20 cellular contexts compared by ENCODE assay signal in the genomic region with DNA sequence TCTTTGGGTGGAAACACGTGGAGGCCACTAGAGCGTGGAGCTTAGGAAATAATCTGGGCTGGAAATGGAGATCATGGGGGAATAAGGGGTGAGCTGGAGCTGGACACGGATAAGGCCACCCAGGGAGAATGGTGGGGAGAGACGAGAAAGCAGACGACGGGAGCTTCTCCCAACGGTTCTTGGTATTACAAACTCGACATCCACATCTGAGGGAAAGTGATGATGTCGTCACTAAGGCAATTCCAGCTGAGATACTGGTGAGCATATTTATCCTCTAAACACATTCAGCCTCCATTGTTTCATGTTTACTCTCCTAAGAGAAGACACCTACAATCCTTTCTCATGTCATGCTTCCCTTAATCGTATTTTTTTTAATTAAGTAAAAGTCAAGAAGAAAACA. TPM values are rescaled to one million over a fixed set of nuclear protein-coding genes. Genes with fewer than 3 reads are reported as not detected.
A peak's percentile ranks its signal among the peaks of the same experiment; 100 is the strongest.
DNase-seq lines count a peak whose midpoint lies in the region; ATAC-seq, FAIRE-seq and TF ChIP-seq lines count a peak whose summit lies in the region.
"Had no signal": no experiment of that assay in that cellular context is flagged by ENCODE, and none has a peak within 500 bp of the region (broad histone marks: within the 10 kb centered on the region; RNA-seq: fewer than 3 reads in every experiment).

No MANE protein-coding gene starts in this region.

- POLR2A ChIA-PET in A549 (lab: Yijun Ruan, JAX), result no interaction called here
- POLR2A ChIA-PET in naive thymus-derived CD8-positive, alpha-beta T cell (lab: Charles Lee), result interaction anchor here (1.1 kb wide), 1 partner anchor 9 kb away, joined by 4 read pairs; no protein-coding TSS in a partner anchor

- TF ChIP-seq POLR2A in A549 (IDR thresholded peaks at IDR 0.05; ENCODE audit: low read length), result no peak

- no peak for TF ChIP-seq RAD21 in A549 (conservative IDR thresholded peaks at IDR 0.05 in 1 of 2, IDR thresholded peaks at IDR 0.05 in 1 of 2)

- CTCF ChIA-PET in A549 (lab: Yijun Ruan, JAX), result interaction anchor here (1.1 kb wide), 1 partner anchor 16 kb away, joined by 7 read pairs; no protein-coding TSS in a partner anchor

- peaks cover 4% of the 10 kb centered on the region for H3K27me3 Mint-ChIP-seq in CD4-positive, CD25-positive, alpha-beta regulatory T cell
- H3K27me3 Mint-ChIP-seq in activated T-helper 17 cell treated with anti-CD3 and anti-CD28 coated beads, Interleukin-2, amount 50 U/mL, for 72 hours, result no peaks in the 10 kb centered on the region
- H3K27me3 Mint-ChIP-seq in naive thymus-derived CD8-positive, alpha-beta T cell, result peaks cover 0 to 8% (median 2%) of the 10 kb centered on the region in 5 donors

- H3K36me3 Mint-ChIP-seq in CD4-positive, CD25-positive, alpha-beta regulatory T cell, result peaks cover 5% of the 10 kb centered on the region
- H3K36me3 Mint-ChIP-seq in activated T-helper 17 cell treated with anti-CD3 and anti-CD28 coated beads, Interleukin-2, amount 50 U/mL, for 72 hours (ENCODE audit: low read depth), result no peaks in the 10 kb centered on the region
- peaks cover 0 to 7% (median 0%) of the 10 kb centered on the region in 3 donors for H3K36me3 Mint-ChIP-seq in naive thymus-derived CD8-positive, alpha-beta T cell

- no peak overlapping the region for H3K4me2 ChIP-seq in A549

- no peak for DNase-seq in A549 (ENCODE audit: low read depth in 1 of 2, low spot score in 1 of 2)
- DNase-seq in CD4-positive, CD25-positive, alpha-beta regulatory T cell, result no peak
- no peak for DNase-seq in naive thymus-derived CD8-positive, alpha-beta T cell
- no peak for DNase-seq in EL
- no peak for DNase-seq in NCI-H2029 (lab: John Stamatoyannopoulos, UW)
- DNase-seq: ACHN, COR-L47, GDM1, Kasumi-1, MG63, NCI-H1048, NCI-H1436, NCI-H1930, NCI-H2171, PC-3, SIG-M5 had no signal

- H3K9me3 ChIP-seq in A549, result no peaks in the 10 kb centered on the region
- H3K9me3 ChIP-seq in CD4-positive, CD25-positive, alpha-beta regulatory T cell (ENCODE audit: control insufficient read depth in 2 of 2, low read length in 2 of 2), result no peaks in the 10 kb centered on the region
- H3K9me3 ChIP-seq: MG63 had no signal

- no peak for FAIRE-seq in A549 (lab: Jason Lieb, UNC)

- H3K27ac ChIP-seq in A549, result no peak overlapping the region
- H3K27ac ChIP-seq in CD4-positive, CD25-positive, alpha-beta regulatory T cell (ENCODE audit: insufficient read depth, low read length, poor library complexity, severe bottlenecking), result no peak overlapping the region
- H3K27ac ChIP-seq: RWPE1 had no signal

- H3K27me3 ChIP-seq in CD4-positive, CD25-positive, alpha-beta regulatory T cell (ENCODE audit: control insufficient read depth, insufficient read depth, low read length), result no peaks in the 10 kb centered on the region
- H3K27me3 ChIP-seq: MG63 had no signal

- H3K4me3 ChIP-seq in A549, result no peak overlapping the region
- no peak overlapping the region for H3K4me3 ChIP-seq in CD4-positive, CD25-positive, alpha-beta regulatory T cell (ENCODE audit: low read depth, low read length)
- H3K4me3 ChIP-seq: MG63 had no signal

- peaks cover 0 to 8% (median 0%) of the 10 kb centered on the region in 7 donors for H3K9me3 Mint-ChIP-seq in CD4-positive, CD25-positive, alpha-beta regulatory T cell
- no peaks in the 10 kb centered on the region for H3K9me3 Mint-ChIP-seq in activated T-helper 17 cell treated with anti-CD3 and anti-CD28 coated beads, Interleukin-2, amount 50 U/mL, for 72 hours
- peaks cover 0 to 17% (median 3%) of the 10 kb centered on the region in 9 donors for H3K9me3 Mint-ChIP-seq in naive thymus-derived CD8-positive, alpha-beta T cell

- WGBS in A549 (ENCODE audit: missing lambda C conversion rate), result 92% methylated on average over 10 of the region's 10 CpGs

- peaks cover 27% of the 10 kb centered on the region for H3K4me1 ChIP-seq in A549
- H3K4me1 ChIP-seq in CD4-positive, CD25-positive, alpha-beta regulatory T cell (ENCODE audit: control insufficient read depth, insufficient read depth, low read length, poor library complexity, severe bottlenecking), result peaks cover 19% of the 10 kb centered on the region

- peaks cover 8 to 34% (median 17%) of the 10 kb centered on the region in 4 donors for H3K4me1 Mint-ChIP-seq in CD4-positive, CD25-positive, alpha-beta regulatory T cell
- H3K4me1 Mint-ChIP-seq in activated T-helper 17 cell treated with anti-CD3 and anti-CD28 coated beads, Interleukin-2, amount 50 U/mL, for 72 hours, result peaks cover 26% of the 10 kb centered on the region
- peaks cover 29 to 45% (median 35%) of the 10 kb centered on the region in 4 donors for H3K4me1 Mint-ChIP-seq in naive thymus-derived CD8-positive, alpha-beta T cell

- peak overlapping the region in 2 of 3 donors; percentile 52 to 72 for H3K27ac Mint-ChIP-seq in CD4-positive, CD25-positive, alpha-beta regulatory T cell
- peak overlapping the region; percentile 53 for H3K27ac Mint-ChIP-seq in activated T-helper 17 cell treated with anti-CD3 and anti-CD28 coated beads, Interleukin-2, amount 50 U/mL, for 72 hours
- peak overlapping the region in 6 of 10 donors; percentile 41 to 91 (median 46) for H3K27ac Mint-ChIP-seq in naive thymus-derived CD8-positive, alpha-beta T cell

- no peak for TF ChIP-seq EP300 in A549 (IDR thresholded peaks at IDR 0.05)

- H3K4me3 Mint-ChIP-seq in CD4-positive, CD25-positive, alpha-beta regulatory T cell, result no peak overlapping the region
- H3K4me3 Mint-ChIP-seq in activated T-helper 17 cell treated with anti-CD3 and anti-CD28 coated beads, Interleukin-2, amount 50 U/mL, for 72 hours, result no peak overlapping the region
- H3K4me3 Mint-ChIP-seq in naive thymus-derived CD8-positive, alpha-beta T cell, result no peak overlapping the region

- TF ChIP-seq CTCF in A549 (IDR thresholded peaks at IDR 0.05), result no peak

- H3K36me3 ChIP-seq in CD4-positive, CD25-positive, alpha-beta regulatory T cell (ENCODE audit: control insufficient read depth, insufficient read depth, low read length), result no peaks in the 10 kb centered on the region
- H3K36me3 ChIP-seq: MG63 had no signal

- ATAC-seq in A549, result no peak
- no peak for ATAC-seq in CD4-positive, CD25-positive, alpha-beta regulatory T cell (ENCODE audit: low read depth in 2 of 2)
- ATAC-seq in activated T-helper 17 cell treated with anti-CD3 and anti-CD28 coated beads, Interleukin-2, amount 50 U/mL, for 72 hours (replicated peaks), result no peak
- no peak for ATAC-seq in naive thymus-derived CD8-positive, alpha-beta T cell
- no peak for ATAC-seq in HG03571 (IDR thresholded peaks at IDR 0.05; ENCODE audit: unreplicated experiment)
- ATAC-seq: PC-3, SK-N-SH treated with all-trans-retinoic acid at 6 μM for 48 hours had no signal

TF ChIP-seq in A549, 52 proteins besides CTCF, POLR2A, EP300 and RAD21:
- no peak for TF ChIP-seq CBX2 (IDR thresholded peaks at IDR 0.05; ENCODE audit: borderline replicate concordance, low read depth)
- peak; percentile 46 for TF ChIP-seq MAFK (IDR thresholded peaks at IDR 0.05; ENCODE audit: partially characterized antibody)
- TF ChIP-seq, protein P1, sequence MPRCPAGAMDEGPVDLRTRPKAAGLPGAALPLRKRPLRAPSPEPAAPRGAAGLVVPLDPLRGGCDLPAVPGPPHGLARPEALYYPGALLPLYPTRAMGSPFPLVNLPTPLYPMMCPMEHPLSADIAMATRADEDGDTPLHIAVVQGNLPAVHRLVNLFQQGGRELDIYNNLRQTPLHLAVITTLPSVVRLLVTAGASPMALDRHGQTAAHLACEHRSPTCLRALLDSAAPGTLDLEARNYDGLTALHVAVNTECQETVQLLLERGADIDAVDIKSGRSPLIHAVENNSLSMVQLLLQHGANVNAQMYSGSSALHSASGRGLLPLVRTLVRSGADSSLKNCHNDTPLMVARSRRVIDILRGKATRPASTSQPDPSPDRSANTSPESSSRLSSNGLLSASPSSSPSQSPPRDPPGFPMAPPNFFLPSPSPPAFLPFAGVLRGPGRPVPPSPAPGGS (IDR thresholded peaks at IDR 0.05), result no peak

RNA-seq across cellular contexts. Expression of a gene that starts 50.2 kb away (rescaled TPM):
- polyA plus RNA-seq in A549 (2011; rRNA removed) (26.8 and 29.8 TPM in 2 replicates), A549 (2017; fragmentation: RNase III; extraction: RNeasy Plus Mini Kit Qiagen cat#74134 plus additional on column Dnase treatment) (12.8 to 13.9 TPM (median 13.0 TPM) in 3 replicates)
- 13.4 and 14.5 TPM in 2 replicates for polyA plus RNA-seq in A549 (2012; cell fraction: cytosol; rRNA removed)
- polyA plus RNA-seq in A549 (2012; cell fraction: nucleus; rRNA removed), result 10.9 and 15.5 TPM in 2 replicates
- polyA minus RNA-seq in A549 (2011; rRNA and poly(A)+ RNA removed), result 13.3 and 15.5 TPM in 2 replicates
- total RNA-seq in CD4-positive, CD25-positive, alpha-beta regulatory T cell, result 31.6 TPM
- 10 to 100 TPM; 16.4 to 23.5 (median 19.9) TPM for polyA plus RNA-seq in CD4-positive, CD25-positive, alpha-beta regulatory T cell
- total RNA-seq in activated T-helper 17 cell treated with anti-CD3 and anti-CD28 coated beads, Interleukin-2, amount 50 U/mL, for 72 hours, result 10 to 100 TPM; 20.5 to 71.9 TPM
- 10 to 100 TPM; 38.2 TPM for total RNA-seq in naive thymus-derived CD8-positive, alpha-beta T cell
- polyA plus RNA-seq in naive thymus-derived CD8-positive, alpha-beta T cell, result 10 to 100 TPM; 15.6 to 32.8 (median 19.7) TPM
